In genomic region chr12:58918475-58918874, GRCh38 we compare ENCODE assay signal across 10 cellular contexts. TPM values are rescaled to one million over a fixed set of nuclear protein-coding genes. Genes with fewer than 3 reads are reported as not detected.
A peak's percentile ranks its signal among the peaks of the same experiment; 100 is the strongest.
DNase-seq lines count a peak whose midpoint lies in the region; ATAC-seq lines count a peak whose summit lies in the region.
"Had no signal": no experiment of that assay in that cellular context is flagged by ENCODE, and none has a peak within 500 bp of the region (broad histone marks: within the 10 kb centered on the region; RNA-seq: fewer than 3 reads in every experiment).

No MANE protein-coding gene starts in this region.

- ATAC-seq in activated T-cell treated with anti-CD3 and anti-CD28 coated beads, Interleukin-2, amount 50 U/mL, for 4 hours = no peak
- ATAC-seq in GM18520 (IDR thresholded peaks at IDR 0.05; ENCODE audit: unreplicated experiment) = no peak

- H3K27me3 ChIP-seq in thymus (ENCODE audit: control insufficient read depth, insufficient read depth) = peaks cover 17% of the 10 kb centered on the region

- H3K4me3 ChIP-seq in thymus (ENCODE audit: low read length) = peak overlapping the region; percentile 11

- H3K27ac ChIP-seq in thymus (ENCODE audit: low read depth) = no peak overlapping the region
- H3K27ac ChIP-seq: 22Rv1 had no signal

- WGBS in thymus = 66% methylated on average over 4 of the region's 4 CpGs

- DNase-seq in DMS53 (lab: John Stamatoyannopoulos, UW) = peak; percentile 41
- no peak for DNase-seq in DMS53 treated with DMSO at 0.1 percent for 48 hours (lab: John Stamatoyannopoulos, UW; ENCODE audit: unreplicated experiment)
- peak; percentile 30 for DNase-seq in astrocyte of the hippocampus (ENCODE audit: low read depth, low spot score)
- DNase-seq in left kidney (ENCODE audit: low read depth, low spot score) = peak; percentile 36
- DNase-seq in D341Med (ENCODE audit: low spot score) = no peak
- DNase-seq in activated T-cell treated with anti-CD3 and anti-CD28 coated beads, Interleukin-2, amount 50 U/mL, for 4 hours = no peak
- DNase-seq: activated CD4-positive, alpha-beta memory T cell treated with anti-CD3 and anti-CD28 coated beads, Interleukin-2, amount 10 ng/mL, durations not matched to agents 7 days and 5 days had no signal

- H3K9me3 ChIP-seq in thymus (ENCODE audit: control insufficient read depth) = no peaks in the 10 kb centered on the region

- H3K4me3 Mint-ChIP-seq in activated T-cell treated with anti-CD3 and anti-CD28 coated beads, Interleukin-2, amount 50 U/mL, for 4 hours = no peak overlapping the region
- H3K4me3 Mint-ChIP-seq: activated CD4-positive, alpha-beta memory T cell treated with anti-CD3 and anti-CD28 coated beads, Interleukin-2, amount 10 ng/mL, durations not matched to agents 7 days and 5 days had no signal

- no peaks in the 10 kb centered on the region for H3K36me3 Mint-ChIP-seq in activated T-cell treated with anti-CD3 and anti-CD28 coated beads, Interleukin-2, amount 50 U/mL, for 4 hours (ENCODE audit: insufficient read depth)

- H3K4me1 ChIP-seq in thymus (ENCODE audit: control insufficient read depth, insufficient read depth, low read length) = no peaks in the 10 kb centered on the region

- H3K9me3 Mint-ChIP-seq in activated T-cell treated with anti-CD3 and anti-CD28 coated beads, Interleukin-2, amount 50 U/mL, for 4 hours = peaks cover 2% of the 10 kb centered on the region
- H3K9me3 Mint-ChIP-seq: activated CD4-positive, alpha-beta memory T cell treated with anti-CD3 and anti-CD28 coated beads, Interleukin-2, amount 10 ng/mL, durations not matched to agents 7 days and 5 days had no signal

- no peaks in the 10 kb centered on the region for H3K4me1 Mint-ChIP-seq in activated T-cell treated with anti-CD3 and anti-CD28 coated beads, Interleukin-2, amount 50 U/mL, for 4 hours (ENCODE audit: low read depth)

- no peaks in the 10 kb centered on the region for H3K36me3 ChIP-seq in thymus (ENCODE audit: control insufficient read depth, insufficient read depth)

- H3K27me3 Mint-ChIP-seq in activated T-cell treated with anti-CD3 and anti-CD28 coated beads, Interleukin-2, amount 50 U/mL, for 4 hours (ENCODE audit: low read depth) = peaks cover 43% of the 10 kb centered on the region

RNA-seq across cellular contexts. Expression of gene LRIG3, which starts 1.8 kb away (rescaled TPM):
- 12.5 TPM for polyA plus RNA-seq in thymus
- total RNA-seq in activated T-cell treated with anti-CD3 and anti-CD28 coated beads, Interleukin-2, amount 50 U/mL, for 4 hours = 1 to 10 TPM in 1 of 3 donors, under 1 TPM in 2; 0.13 to 1.2 (median 0.14) TPM

Comparison
In these comparisons a context has a peak if more than half of its experiments do, and no peak if none do; other contexts are left out.
1. DNase-seq: peak in DMS53 (single experiment), astrocyte of the hippocampus (single experiment) and left kidney (single experiment); none in DMS53 treated with DMSO at 0.1 percent for 48 hours (single experiment), D341Med (single experiment) and activated T-cell treated with anti-CD3 and anti-CD28 coated beads, Interleukin-2, amount 50 U/mL, for 4 hours (single experiment).